16 cellular contexts compared by ENCODE assay signal in the genomic region with DNA sequence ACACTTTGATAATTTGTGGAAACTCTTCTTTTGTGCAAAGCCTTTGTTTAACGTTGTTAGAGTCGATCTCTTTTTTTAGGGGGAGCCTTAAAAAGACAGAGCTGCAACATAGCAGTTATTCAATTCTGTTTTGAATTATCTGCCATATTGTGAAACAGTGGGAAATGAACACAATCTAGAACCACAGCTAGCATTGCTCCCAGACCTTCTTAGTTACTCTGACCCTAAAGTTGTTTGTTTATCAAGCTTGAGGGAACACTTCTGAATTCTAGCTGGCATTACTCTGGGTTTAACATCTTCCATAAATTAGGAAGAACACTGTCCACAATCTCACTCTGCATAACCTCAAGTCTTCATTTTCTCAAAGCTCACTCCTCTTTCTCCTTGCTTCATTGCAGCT.
DNase-seq lines count a peak whose midpoint lies in the region; ATAC-seq and TF ChIP-seq lines count a peak whose summit lies in the region.
"Had no signal": no experiment of that assay in that cellular context is flagged by ENCODE, and none has a peak within 500 bp of the region (broad histone marks: within the 10 kb centered on the region; RNA-seq: fewer than 3 reads in every experiment).

No MANE protein-coding gene starts in this region.

- TF ChIP-seq CTCF in nephron progenitor cell (IDR thresholded peaks at IDR 0.05) = no peak
- no peak for TF ChIP-seq CTCF in PC-3 (conservative IDR thresholded peaks at IDR 0.05; ENCODE audit: low read depth, low read length)

- H3K9me3 Mint-ChIP-seq in nephron progenitor cell = peaks cover 7% of the 10 kb centered on the region
- H3K9me3 Mint-ChIP-seq: HFFc6 had no signal

- no peaks in the 10 kb centered on the region for H3K27me3 Mint-ChIP-seq in nephron progenitor cell (ENCODE audit: low read depth, poor library complexity)

- peaks cover 12% of the 10 kb centered on the region for H3K4me1 ChIP-seq in GM23248 (ENCODE audit: insufficient read depth)
- peaks cover under 1% of the 10 kb centered on the region; the same call in 1 of the 2 replicates for H3K4me1 ChIP-seq in PC-3 (ENCODE audit: insufficient read depth, low read length)
- H3K4me1 ChIP-seq: BLaER1, Caco-2 had no signal

- H3F3A ChIP-seq in GM23248 (ENCODE audit: insufficient read depth) = 0 out of 2 replicates have a peak, but pooled peaks cover 9% of the 10 kb centered on the region
- H3F3A ChIP-seq in PC-3 (ENCODE audit: low read length, unreplicated experiment) = no peaks in the 10 kb centered on the region

- H3K9me3 ChIP-seq in GM23248 (ENCODE audit: low read depth) (no peaks in the 10 kb centered on the region), PC-3 (ENCODE audit: low read length) (no peaks in the 10 kb centered on the region)
- H3K9me3 ChIP-seq: BLaER1 had no signal

- in situ Hi-C loops in GM23248 (cut with MboI) = no loop called here

- no peaks in the 10 kb centered on the region for H3K36me3 Mint-ChIP-seq in nephron progenitor cell (ENCODE audit: low read depth)
- H3K36me3 Mint-ChIP-seq: CD8-positive, alpha-beta memory T cell had no signal

- H3K9ac ChIP-seq in GM23248 (no peak overlapping the region), PC-3 (ENCODE audit: low read length) (no peak overlapping the region)
- H3K9ac ChIP-seq: BLaER1 had no signal

- no TSS peak for BruUV-seq in PC-3 (replicated peaks; lab: Mats Ljungman, UMichigan)

- H2AFZ ChIP-seq in GM23248 (0 out of 2 replicates have a peak overlapping the region, but pooled peaks have one; percentile 26), PC-3 (ENCODE audit: low read length) (no peak overlapping the region)

- H3K36me3 ChIP-seq in GM23248 (ENCODE audit: low read depth) (no peaks in the 10 kb centered on the region), PC-3 (ENCODE audit: low read depth, low read length) (no peaks in the 10 kb centered on the region)
- H3K36me3 ChIP-seq: BLaER1 had no signal

- no peak for ATAC-seq in PC-3
- ATAC-seq in GM21529 (IDR thresholded peaks at IDR 0.05; ENCODE audit: unreplicated experiment) = no peak

- H3K27ac Mint-ChIP-seq in nephron progenitor cell = peak overlapping the region; percentile 5
- H3K27ac Mint-ChIP-seq: HFFc6 had no signal

- H3K4me3 Mint-ChIP-seq in nephron progenitor cell = no peak overlapping the region
- H3K4me3 Mint-ChIP-seq: CD8-positive, alpha-beta memory T cell; HFFc6 had no signal

- no peaks in the 10 kb centered on the region for H4K20me1 ChIP-seq in GM23248 (ENCODE audit: insufficient read depth)
- no peaks in the 10 kb centered on the region for H4K20me1 ChIP-seq in PC-3 (ENCODE audit: low read length)
- H4K20me1 ChIP-seq: BLaER1 had no signal

- WGBS in GM23248 (ENCODE audit: low coverage in 1 of 2, low lambda C conversion rate in 2 of 2, missing lambda C conversion rate in 2 of 2), 2 experiments = 10 to 13% methylated on average over 2 of the region's 2 CpGs

- intact Hi-C loops in PC-3 (cut with micrococcal nuclease) = no loop called here

- CTCF ChIA-PET in PC-3 (lab: Charles Lee) = interaction anchor here (0.6 kb wide), 1 partner anchor 124 kb away, joined by 4 read pairs; no protein-coding TSS in a partner anchor

- DNase-seq in AG08395 (ENCODE audit: low spot score) (peak; percentile 17), GM23248 (no peak), fibroblast of gingiva (ENCODE audit: low read depth) (peak; percentile 84), nephron progenitor cell (no peak), PC-3 (no peak)
- DNase-seq in stimulated activated CD4-positive, alpha-beta T cell treated with anti-CD3 and anti-CD28 coated beads, Interleukin-4, amount 100 ng/mL, for 4 hours = no peak
- DNase-seq: 8988T; AML-193; Caco-2; CD8-positive, alpha-beta memory T cell; DND-41; GDM1; HCEC 1CT; HFFc6 had no signal

- H3K27me3 ChIP-seq in GM23248 (replicated peaks; ENCODE audit: insufficient read depth) = no peaks in the 10 kb centered on the region
- no peaks in the 10 kb centered on the region for H3K27me3 ChIP-seq in PC-3 (ENCODE audit: low read length)
- H3K27me3 ChIP-seq: BLaER1 had no signal

- H3K4me2 ChIP-seq in GM23248 (ENCODE audit: unreplicated experiment) (no peak overlapping the region), PC-3 (ENCODE audit: low read length) (no peak overlapping the region)
- H3K4me2 ChIP-seq: BLaER1 had no signal

- H3K79me2 ChIP-seq in GM23248 (ENCODE audit: insufficient read depth) (peaks cover 45% of the 10 kb centered on the region), PC-3 (ENCODE audit: low read length) (no peaks in the 10 kb centered on the region)

- POLR2A ChIA-PET in PC-3 (lab: Charles Lee; ENCODE audit: unreplicated experiment) = interaction anchor here (0.5 kb wide), 1 partner anchor 35 kb away, joined by 9 read pairs; no protein-coding TSS in a partner anchor

- no peaks in the 10 kb centered on the region for H3K9me2 ChIP-seq in GM23248 (ENCODE audit: insufficient read depth)
- H3K9me2 ChIP-seq in PC-3 (replicated peaks; ENCODE audit: low read length) = no peaks in the 10 kb centered on the region

- no peak overlapping the region for H3K4me3 ChIP-seq in GM23248
- H3K4me3 ChIP-seq in PC-3 (ENCODE audit: low read length) = no peak overlapping the region
- H3K4me3 ChIP-seq: BLaER1 had no signal

- H3K27ac ChIP-seq in GM23248 = no peak overlapping the region
- H3K27ac ChIP-seq in PC-3 (ENCODE audit: low read length) = no peak overlapping the region
- H3K27ac ChIP-seq: BLaER1 had no signal

- peaks cover 12% of the 10 kb centered on the region for H3K4me1 Mint-ChIP-seq in nephron progenitor cell
- H3K4me1 Mint-ChIP-seq: CD8-positive, alpha-beta memory T cell had no signal

Comparison
In these comparisons a context has a peak if more than half of its experiments do, and no peak if none do; other contexts are left out.
1. DNase-seq: peak in AG08395 (single experiment) and fibroblast of gingiva (single experiment); none in GM23248 (single experiment), nephron progenitor cell (single experiment), PC-3 (single experiment) and stimulated activated CD4-positive, alpha-beta T cell treated with anti-CD3 and anti-CD28 coated beads, Interleukin-4, amount 100 ng/mL, for 4 hours (0 of 2).